In the genomic region with DNA sequence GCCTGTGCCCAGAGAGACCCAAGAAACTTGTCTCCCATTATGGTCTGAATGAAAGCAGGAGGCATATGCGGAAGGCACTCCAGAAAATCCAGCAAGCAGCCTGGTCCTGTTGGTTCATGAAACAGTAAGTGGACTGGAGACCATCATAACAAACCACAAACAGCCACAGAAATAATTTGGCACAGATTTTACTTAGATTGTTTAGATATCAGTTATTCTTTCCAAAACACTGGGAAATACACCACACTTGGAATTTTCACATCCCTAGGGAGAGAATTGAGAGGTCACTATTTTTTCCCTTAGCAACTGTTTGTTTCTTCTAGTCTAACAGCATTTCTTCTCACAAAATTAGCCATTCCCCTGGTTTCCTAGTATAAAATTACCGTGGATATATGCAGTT, we compare ENCODE assay signal across 23 cellular contexts.
"Had no signal": no experiment of that assay in that cellular context is flagged by ENCODE, and none has a peak within 500 bp of the region (broad histone marks: within the 10 kb centered on the region; RNA-seq: fewer than 3 reads in every experiment).

No MANE protein-coding gene starts in this region.

- H3K36me3 ChIP-seq: esophagus squamous epithelium, left lung, prostate gland, right lobe of liver, thoracic aorta had no signal

- H3K4me3 Mint-ChIP-seq: dendritic cell treated with granulocyte-macrophage colony-stimulating factor and Interleukin-4, amounts not matched to agents 40 ng/mL and 50 ng/mL, for 4 days; effector memory CD8-positive, alpha-beta T cell; immature natural killer cell; naive B cell; nephron; stimulated activated naive B cell treated with anti-CD40 and anti-IgM and Interleukin-4, amounts not matched to agents 10 μg/mL and 1 μg/mL and 100 μg/mL, for 72 hours; stimulated activated naive CD8-positive, alpha-beta T cell treated with anti-CD3 and anti-CD28 coated beads, Interleukin-15, amount 100 ng/mL, for 72 hours; type B pancreatic cell had no signal

- H3K9ac ChIP-seq: parathyroid adenoma had no signal

- H3K27me3 Mint-ChIP-seq: dendritic cell treated with granulocyte-macrophage colony-stimulating factor and Interleukin-4, amounts not matched to agents 40 ng/mL and 50 ng/mL, for 4 days; effector memory CD8-positive, alpha-beta T cell; naive B cell; stimulated activated naive B cell treated with anti-CD40 and anti-IgM and Interleukin-4, amounts not matched to agents 10 μg/mL and 1 μg/mL and 100 μg/mL, for 72 hours; type B pancreatic cell had no signal

- H3K4me3 ChIP-seq: esophagus squamous epithelium, left lung, lung, prostate gland, right lobe of liver, skin epidermis, thoracic aorta had no signal

- H3K36me3 Mint-ChIP-seq: naive B cell; stimulated activated naive B cell treated with anti-CD40 and anti-IgM and Interleukin-4, amounts not matched to agents 10 μg/mL and 1 μg/mL and 100 μg/mL, for 72 hours; type B pancreatic cell had no signal

- H3K27ac Mint-ChIP-seq: dendritic cell treated with granulocyte-macrophage colony-stimulating factor and Interleukin-4, amounts not matched to agents 40 ng/mL and 50 ng/mL, for 4 days; effector memory CD8-positive, alpha-beta T cell; immature natural killer cell; naive B cell; nephron; stimulated activated naive B cell treated with anti-CD40 and anti-IgM and Interleukin-4, amounts not matched to agents 10 μg/mL and 1 μg/mL and 100 μg/mL, for 72 hours; stimulated activated naive CD8-positive, alpha-beta T cell treated with anti-CD3 and anti-CD28 coated beads, Interleukin-15, amount 100 ng/mL, for 72 hours; type B pancreatic cell had no signal

- H3K27me3 ChIP-seq: esophagus squamous epithelium, foreskin keratinocyte, left lung, right lobe of liver had no signal

- H2AFZ ChIP-seq: parathyroid adenoma had no signal

- ATAC-seq: effector memory CD8-positive, alpha-beta T cell; foreskin keratinocyte; left lung; right lobe of liver; stimulated activated naive B cell treated with anti-CD40 and anti-IgM and Interleukin-4, amounts not matched to agents 10 μg/mL and 1 μg/mL and 100 μg/mL, for 72 hours; stimulated activated naive CD8-positive, alpha-beta T cell treated with anti-CD3 and anti-CD28 coated beads, Interleukin-15, amount 100 ng/mL, for 72 hours had no signal

- DNase-seq: effector memory CD8-positive, alpha-beta T cell; esophagus squamous epithelium; foreskin keratinocyte; immature natural killer cell; left lung; mesenchymal stem cell; midbrain; naive B cell; occipital lobe; right lobe of liver; stimulated activated CD4-positive, alpha-beta T cell treated with anti-CD3 and anti-CD28 coated beads, Interleukin-2, amount 100 ng/mL, for 24 hours; stimulated activated CD4-positive, alpha-beta T cell treated with anti-CD3 and anti-CD28 coated beads, Interleukin-4, amount 100 ng/mL, for 4 hours; stimulated activated naive B cell treated with anti-CD40 and anti-IgM and Interleukin-4, amounts not matched to agents 10 μg/mL and 1 μg/mL and 100 μg/mL, for 72 hours; stimulated activated naive CD8-positive, alpha-beta T cell treated with anti-CD3 and anti-CD28 coated beads, Interleukin-15, amount 100 ng/mL, for 72 hours; substantia nigra had no signal

- H3K9me3 Mint-ChIP-seq: type B pancreatic cell had no signal

- H3K27ac ChIP-seq: foreskin keratinocyte, left lung, parathyroid adenoma, prostate gland, right lobe of liver, thoracic aorta had no signal

- H3K4me1 ChIP-seq: esophagus squamous epithelium, foreskin keratinocyte, left lung, parathyroid adenoma, prostate gland, right lobe of liver had no signal

- H3K9me3 ChIP-seq: prostate gland, right lobe of liver had no signal

- H3K79me2 ChIP-seq: parathyroid adenoma had no signal

- H3K4me1 Mint-ChIP-seq: immature natural killer cell; naive B cell; nephron; stimulated activated naive B cell treated with anti-CD40 and anti-IgM and Interleukin-4, amounts not matched to agents 10 μg/mL and 1 μg/mL and 100 μg/mL, for 72 hours; stimulated activated naive CD8-positive, alpha-beta T cell treated with anti-CD3 and anti-CD28 coated beads, Interleukin-15, amount 100 ng/mL, for 72 hours had no signal
